ENCODE assay signal across 8 cellular contexts in genomic region chr7:48035301-48035966, GRCh38. TPM values are rescaled to one million over a fixed set of nuclear protein-coding genes. Genes with fewer than 3 reads are reported as not detected.
DNase-seq lines count a peak whose midpoint lies in the region; ATAC-seq and TF ChIP-seq lines count a peak whose summit lies in the region.

C7orf57 (plus strand) TSS chr7:48035543; CDS start chr7:48036309, 766 bp downstream.

- no peak for TF ChIP-seq EP300 in suprapubic skin (IDR thresholded peaks at IDR 0.05)

- H3K9me3 Mint-ChIP-seq in IgD-negative memory B cell (peaks cover 0 to 4% (median 2%) of the 10 kb centered on the region in 3 donors), osteocyte (ENCODE audit: unreplicated experiment) (no peaks in the 10 kb centered on the region)
- no peaks in the 10 kb centered on the region for H3K9me3 Mint-ChIP-seq in activated naive CD8-positive, alpha-beta T cell treated with anti-CD3 and anti-CD28 coated beads for 36 hours

- TF ChIP-seq POLR2A in suprapubic skin (IDR thresholded peaks at IDR 0.05), result no peak

- H3K27ac ChIP-seq in SK-N-MC, result no peak within 1 kb of the TSS
- no peak within 1 kb of the TSS for H3K27ac ChIP-seq in cardiac muscle cell
- H3K27ac ChIP-seq in suprapubic skin, result no peak within 1 kb of the TSS

- H3K36me3 ChIP-seq in SK-N-MC (ENCODE audit: insufficient read depth, low read length) (no peaks in the 10 kb centered on the region), cardiac muscle cell (no peaks in the 10 kb centered on the region), suprapubic skin (no peaks in the 10 kb centered on the region)

- H3K27ac Mint-ChIP-seq in IgD-negative memory B cell (peak within 1 kb of the TSS; percentile 80 to 95 (median 81)), osteocyte (ENCODE audit: unreplicated experiment) (peak within 1 kb of the TSS; percentile 82)
- no peak within 1 kb of the TSS for H3K27ac Mint-ChIP-seq in activated naive CD8-positive, alpha-beta T cell treated with anti-CD3 and anti-CD28 coated beads for 36 hours

- H3K9me3 ChIP-seq in SK-N-MC (ENCODE audit: low read depth, low read length) (no peaks in the 10 kb centered on the region), cardiac muscle cell (ENCODE audit: low read depth) (no peaks in the 10 kb centered on the region), suprapubic skin (no peaks in the 10 kb centered on the region)

- H3K36me3 Mint-ChIP-seq in IgD-negative memory B cell (peaks cover 7% of the 10 kb centered on the region), osteocyte (ENCODE audit: unreplicated experiment) (no peaks in the 10 kb centered on the region)
- no peaks in the 10 kb centered on the region for H3K36me3 Mint-ChIP-seq in activated naive CD8-positive, alpha-beta T cell treated with anti-CD3 and anti-CD28 coated beads for 36 hours

- no peak within 1 kb of the TSS for H3K9ac ChIP-seq in SK-N-MC (ENCODE audit: insufficient read length)

- H3K4me3 ChIP-seq in SK-N-MC (peak within 1 kb of the TSS; percentile 70), cardiac muscle cell (peak within 1 kb of the TSS; percentile 53), suprapubic skin (peak within 1 kb of the TSS; percentile 50)

- DNase-seq in DMS79 (lab: John Stamatoyannopoulos, UW) (peak; percentile 32), SK-N-MC (ENCODE audit: low read depth, low spot score) (no peak), cardiac muscle cell (ENCODE audit: low read depth in 1 of 2, low spot score in 1 of 2) (peak; percentile 91 to 94), osteocyte (ENCODE audit: extremely low spot score, unreplicated experiment) (peak; percentile 97), suprapubic skin (ENCODE audit: low spot score in 2 of 2) (peak; percentile 90 to 96)
- peak; percentile 89 for DNase-seq in activated naive CD8-positive, alpha-beta T cell treated with anti-CD3 and anti-CD28 coated beads for 36 hours

- TF ChIP-seq CTCF in cardiac muscle cell (IDR thresholded peaks at IDR 0.05; ENCODE audit: low read depth, low read length) (no peak), osteocyte (IDR thresholded peaks at IDR 0.05) (peak; percentile 38), suprapubic skin (IDR thresholded peaks at IDR 0.05) (no peak)

- H3K4me1 Mint-ChIP-seq in IgD-negative memory B cell (peaks cover 0 to 13% (median 4%) of the 10 kb centered on the region in 3 donors), osteocyte (ENCODE audit: unreplicated experiment) (peaks cover 11% of the 10 kb centered on the region)
- H3K4me1 Mint-ChIP-seq in activated naive CD8-positive, alpha-beta T cell treated with anti-CD3 and anti-CD28 coated beads for 36 hours, result peaks cover 3% of the 10 kb centered on the region

- H3K4me3 Mint-ChIP-seq in IgD-negative memory B cell (peak within 1 kb of the TSS; percentile 69 to 90 (median 82)), osteocyte (ENCODE audit: unreplicated experiment) (peak within 1 kb of the TSS; percentile 79)
- peak within 1 kb of the TSS; percentile 78 for H3K4me3 Mint-ChIP-seq in activated naive CD8-positive, alpha-beta T cell treated with anti-CD3 and anti-CD28 coated beads for 36 hours

- H3K4me1 ChIP-seq in cardiac muscle cell (ENCODE audit: low read depth) (no peaks in the 10 kb centered on the region), suprapubic skin (peaks cover 16% of the 10 kb centered on the region)

- H3K27me3 Mint-ChIP-seq in IgD-negative memory B cell (peaks cover 19% of the 10 kb centered on the region), osteocyte (ENCODE audit: unreplicated experiment) (peaks cover 42% of the 10 kb centered on the region)
- H3K27me3 Mint-ChIP-seq in activated naive CD8-positive, alpha-beta T cell treated with anti-CD3 and anti-CD28 coated beads for 36 hours, result peaks cover 32% of the 10 kb centered on the region

- peaks cover 61% of the 10 kb centered on the region for H3K27me3 ChIP-seq in cardiac muscle cell
- H3K27me3 ChIP-seq in suprapubic skin, result peaks cover 24% of the 10 kb centered on the region

- WGBS in suprapubic skin, result 1% methylated on average over 13 of the region's 62 CpGs

- ATAC-seq in GM21723 (IDR thresholded peaks at IDR 0.05; ENCODE audit: unreplicated experiment), result peak; percentile 99

RNA-seq across cellular contexts. Expression of gene C7orf57, which starts in this region (rescaled TPM):
- polyA plus RNA-seq in IgD-negative memory B cell, result not detected
- total RNA-seq in activated naive CD8-positive, alpha-beta T cell treated with anti-CD3 and anti-CD28 coated beads for 36 hours, result 1 to 10 TPM; 1.0 to 1.1 TPM
- 0.53 TPM in 1 of 2 replicates, not detected in the other for total RNA-seq in cardiac muscle cell
- 0.11 TPM in 1 of 2 replicates, not detected in the other for polyA plus RNA-seq in cardiac muscle cell
- total RNA-seq in osteocyte, result not detected in 2 replicates
- not detected for total RNA-seq in suprapubic skin

Comparison
In these comparisons a context has a peak if more than half of its experiments do, and no peak if none do; other contexts are left out.
1. Peak in DNase-seq and H3K4me3 ChIP-seq in cardiac muscle cell; RNA of the gene not detected or under 1 TPM.
2. Peak in DNase-seq in osteocyte; RNA of the gene not detected or under 1 TPM.
3. Peak in DNase-seq and H3K4me3 ChIP-seq in suprapubic skin; RNA of the gene not detected or under 1 TPM.